ENCODE assay signal across 8 cellular contexts in the genomic region with DNA sequence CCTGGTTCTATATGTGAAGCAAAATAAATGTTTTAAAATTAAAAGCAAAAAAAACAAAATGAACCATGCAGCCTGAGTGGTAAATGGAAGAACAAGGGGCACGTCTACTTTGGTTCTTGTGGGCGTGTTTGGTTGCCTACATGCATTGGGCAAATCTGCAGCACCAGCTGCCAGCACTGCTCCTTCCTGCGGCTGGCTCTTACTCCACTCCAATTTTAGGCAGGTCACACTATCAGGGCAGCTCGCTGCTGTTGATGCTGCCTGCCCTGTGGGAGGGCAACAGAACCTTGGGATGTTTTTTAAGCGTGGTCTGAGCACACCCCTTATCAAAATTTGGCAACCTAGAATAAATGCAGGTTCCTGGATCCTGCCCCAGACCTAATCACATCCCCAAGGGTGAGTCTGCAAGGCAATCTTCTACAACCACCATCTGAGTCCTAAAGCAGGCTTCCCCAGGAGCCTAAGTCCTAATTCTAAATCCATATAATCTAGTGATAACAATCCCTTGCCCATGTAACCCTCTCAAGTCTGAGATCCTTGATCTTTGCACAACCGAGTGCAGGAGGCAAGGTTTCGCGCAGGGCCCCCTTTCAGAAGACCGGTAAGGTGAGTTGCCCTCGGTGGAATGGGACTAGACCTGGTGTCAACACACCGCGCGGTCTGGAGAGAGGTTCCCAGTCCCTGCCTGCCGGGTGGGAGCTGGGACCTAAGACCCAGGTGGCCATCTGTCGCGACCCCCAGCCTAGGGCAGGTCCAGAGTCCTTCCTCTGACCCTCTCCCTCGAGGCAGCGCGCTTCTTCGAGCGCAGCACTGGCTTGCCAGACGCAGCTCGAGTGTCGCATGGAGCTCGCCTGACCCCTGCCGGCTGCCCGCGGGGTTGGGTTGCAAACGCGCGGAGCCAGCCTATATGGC. TPM values are rescaled to one million over a fixed set of nuclear protein-coding genes. Genes with fewer than 3 reads are reported as not detected.
DNase-seq lines count a peak whose midpoint lies in the region; ATAC-seq, FAIRE-seq and TF ChIP-seq lines count a peak whose summit lies in the region.

No MANE protein-coding gene starts in this region.

- no peak overlapping the region for H2BK5ac ChIP-seq in H1 (ENCODE audit: low read depth, low read length)

- no peak overlapping the region for H3K14ac ChIP-seq in H1 (ENCODE audit: insufficient read length)

- H3K9ac ChIP-seq in H1 (replicated peaks in 1 of 4; ENCODE audit: extremely low read depth in 1 of 4, low read depth in 3 of 4, low read length in 3 of 4) = no peak overlapping the region

- H3K79me1 ChIP-seq in H1 (ENCODE audit: low read depth, low read length) = no peaks in the 10 kb centered on the region

- H4K91ac ChIP-seq in H1 (replicated peaks; ENCODE audit: insufficient read length, low read length) = no peak overlapping the region

- H2BK120ac ChIP-seq in H1 (replicated peaks; ENCODE audit: low read depth, low read length) = no peak overlapping the region

- H3K9me3 ChIP-seq in H1 (ENCODE audit: insufficient read depth in 2 of 2, low read depth in 1 of 2, low read length in 1 of 2) (no peaks in the 10 kb centered on the region), mucosa of descending colon (no peaks in the 10 kb centered on the region)

- H2BK12ac ChIP-seq in H1 (ENCODE audit: low read depth, low read length) = no peak overlapping the region

- H3K4me2 ChIP-seq in H1 (ENCODE audit: insufficient read depth in 1 of 2, low read depth in 2 of 2, low read length in 2 of 2) = peak overlapping the region; percentile 0 to 73; a peak in 3 of 4 replicates

- TF ChIP-seq POLR2A in H1 (IDR thresholded peaks at IDR 0.05; ENCODE audit: control extremely low read depth in 1 of 2, low read depth in 2 of 2, low read length in 2 of 2) = peak in 1 of 2 experiments; percentile 38; a peak in 1 of 3 replicates

- no peak overlapping the region for H2AFZ ChIP-seq in H1 (ENCODE audit: low read length)

- peak; percentile 99 for TF ChIP-seq CTCF in GM06990 (IDR thresholded peaks at IDR 0.05; ENCODE audit: insufficient read depth, low read length, poor library complexity, severe bottlenecking)
- peak; percentile 95 to 97 (median 96) for TF ChIP-seq CTCF in H1 (IDR thresholded peaks at IDR 0.05; ENCODE audit: control extremely low read depth in 1 of 3, insufficient read depth in 1 of 3, low read depth in 1 of 3, low read length in 3 of 3)
- TF ChIP-seq CTCF in mucosa of descending colon (IDR thresholded peaks at IDR 0.05) = peak; percentile 89

- no peak overlapping the region for H3K23ac ChIP-seq in H1 (ENCODE audit: insufficient read length)

- no peak overlapping the region for H4K5ac ChIP-seq in H1 (ENCODE audit: insufficient read length, low read depth, low read length)

- H3K4ac ChIP-seq in H1 (replicated peaks; ENCODE audit: insufficient read length, low read depth, low read length) = no peak overlapping the region

- 20% methylated on average over 31 of the region's 31 CpGs; no CpG with 5 or more reads in 1 of the 2 experiments for WGBS in H1 (ENCODE audit: extremely low coverage in 1 of 2, insufficient coverage in 1 of 2, insufficient read length in 1 of 2, insufficient replicate concordance in 2 of 2, low coverage in 1 of 2, low lambda C conversion rate in 2 of 2, missing lambda C conversion rate in 1 of 2), 2 experiments

- peaks cover 0 to 6% (median 3%) of the 10 kb centered on the region in 4 experiments; a peak in 4 of 7 replicates for H3K4me1 ChIP-seq in H1 (replicated peaks in 1 of 4; ENCODE audit: control insufficient read depth in 3 of 4, insufficient read depth in 4 of 4, low read length in 3 of 4)
- H3K4me1 ChIP-seq in mucosa of descending colon (ENCODE audit: low read depth) = peaks cover 16% of the 10 kb centered on the region

- H4K20me1 ChIP-seq in H1 (replicated peaks in 1 of 2; ENCODE audit: control insufficient read depth in 1 of 2, insufficient read depth in 2 of 2, low read length in 2 of 2) = peaks cover 0 to 6% of the 10 kb centered on the region in 2 experiments

- H3K18ac ChIP-seq in H1 (ENCODE audit: extremely low read depth, low read length) = no peak overlapping the region; the same call in 1 of the 2 replicates

- H2BK15ac ChIP-seq in H1 (ENCODE audit: low read length) = no peak overlapping the region

- POLR2A ChIA-PET in H1 (lab: Charles Lee; ENCODE audit: partially characterized antibody) = interaction anchor here (0.8 to 8.8 kb wide), 16 partner anchors 9 to 130 kb away, joined by 3 to 77 read pairs (median 5); a partner anchor contains a TSS

- FAIRE-seq in H1 (lab: Jason Lieb, UNC) = no peak

- H3K36me3 ChIP-seq in GM06990 (ENCODE audit: control insufficient read depth, insufficient read depth, low read length) (peaks cover 7% of the 10 kb centered on the region), H1 (ENCODE audit: control insufficient read depth in 2 of 4, insufficient read depth in 4 of 4, low read length in 3 of 4) (peaks cover 0 to 16% (median 8%) of the 10 kb centered on the region in 4 experiments; a peak in 6 of 8 replicates), mucosa of descending colon (ENCODE audit: low read depth) (no peaks in the 10 kb centered on the region)

- ATAC-seq in HG02623 (IDR thresholded peaks at IDR 0.05; ENCODE audit: unreplicated experiment) = peak; percentile 50
- ATAC-seq in mucosa of descending colon = peak; percentile 91
- no peak for ATAC-seq in GM21447 (IDR thresholded peaks at IDR 0.05; ENCODE audit: unreplicated experiment)

- DNase-seq in GM06990 (ENCODE audit: extremely low read depth, insufficient read length) (peak; percentile 83), NCI-H82 treated with DMSO at 0.1 percent for 48 hours (lab: John Stamatoyannopoulos, UW; ENCODE audit: unreplicated experiment) (peak; percentile 81), H1 (ENCODE audit: low read depth in 1 of 2, low spot score in 2 of 2) (peak; percentile 62 to 95), mucosa of descending colon (peak; percentile 86 to 92 (median 90))
- DNase-seq in activated CD8-positive, alpha-beta memory T cell treated with anti-CD3 and anti-CD28 coated beads for 24 hours = peak; percentile 94
- DNase-seq in stimulated activated CD8-positive, alpha-beta memory T cell treated with anti-CD3 and anti-CD28 coated beads, Interleukin-4, amount 100 ng/mL, for 24 hours (ENCODE audit: low read depth) = peak; percentile 78

- H2AK5ac ChIP-seq in H1 (ENCODE audit: low read depth, low read length) = no peak overlapping the region

- H3K4me3 ChIP-seq in GM06990 (replicated peaks; ENCODE audit: low read depth, low read length) (no peak overlapping the region), H1 (ENCODE audit: extremely low read depth in 1 of 4, insufficient read depth in 2 of 4, low read depth in 3 of 4, low read length in 4 of 4) (peak overlapping the region in 1 of 4 experiments; percentile 45; a peak in 3 of 8 replicates), mucosa of descending colon (no peak overlapping the region)

- TF ChIP-seq RAD21 in H1 (IDR thresholded peaks at IDR 0.05 in 1 of 2, conservative IDR thresholded peaks at IDR 0.05 in 1 of 2; ENCODE audit: low read depth in 2 of 2, low read length in 2 of 2) = peak; percentile 91 to 95

- H3K23me2 ChIP-seq in H1 (ENCODE audit: low read depth, low read length) = no peaks in the 10 kb centered on the region

- TF ChIP-seq EP300 in H1 (IDR thresholded peaks at IDR 0.05; ENCODE audit: borderline replicate concordance in 1 of 2, low read depth in 2 of 2, low read length in 2 of 2) = no peak

- CTCF ChIA-PET in H1 (lab: Charles Lee; ENCODE audit: partially characterized antibody) = interaction anchor here (0.6 to 16.2 kb wide), 37 partner anchors 8 to 317 kb away, joined by 3 to 184 read pairs (median 6); a partner anchor contains a TSS

- no peak overlapping the region for H3K56ac ChIP-seq in H1 (replicated peaks; ENCODE audit: insufficient read length, low read depth, low read length)

- H3K79me2 ChIP-seq in H1 (ENCODE audit: control insufficient read depth in 1 of 2, insufficient read depth in 2 of 2, low read length in 2 of 2) = no peaks in the 10 kb centered on the region

- H2BK20ac ChIP-seq in H1 (ENCODE audit: low read length) = no peak overlapping the region

- no peaks in the 10 kb centered on the region for H3K27me3 ChIP-seq in GM06990 (replicated peaks; ENCODE audit: control insufficient read depth, insufficient read depth, low read length)
- peaks cover 0 to 2% (median 0%) of the 10 kb centered on the region in 4 experiments; a peak in 1 of 7 replicates for H3K27me3 ChIP-seq in H1 (replicated peaks in 1 of 4; ENCODE audit: control insufficient read depth in 3 of 4, extremely low read depth in 1 of 4, insufficient read depth in 3 of 4, low read length in 3 of 4)

- H3K27ac ChIP-seq in H1 (ENCODE audit: low read depth, low read length) = no peak overlapping the region

- intact Hi-C loops in mucosa of descending colon (cut with DNase I, micrococcal nuclease) = no loop called here

- H4K8ac ChIP-seq in H1 (ENCODE audit: extremely low read depth, insufficient read depth, low read length) = no peak overlapping the region; the same call in 1 of the 2 replicates

RNA-seq across cellular contexts. Expression of a gene that starts 15.9 kb away (rescaled TPM):
- total RNA-seq in H1 (2021; fragmentation: NEBNext Ultra II Directional; extraction: Animal tissue kit (Norgen Biotek cat#: 25700)) = 78.8 and 80.0 TPM in 2 replicates
- 55.2 and 63.7 TPM in 2 replicates for polyA plus RNA-seq in H1 (2011; rRNA removed)
- 74.1 TPM for polyA plus RNA-seq in H1 (2011; cell fraction: cytosol; rRNA removed)
- polyA plus RNA-seq in H1 (2011; cell fraction: nucleus; rRNA removed) = 77.2 TPM
- polyA plus RNA-seq in H1 (2012, experiment 1 of 2) = 51.3 to 57.3 TPM (median 56.8 TPM) in 4 replicates
- 38.4 TPM for polyA plus RNA-seq in H1 (2012, experiment 2 of 2)
- 29.4 TPM for polyA plus RNA-seq in H1 (2013, experiment 1 of 2)
- 28.3 TPM for polyA plus RNA-seq in H1 (2013, experiment 2 of 2)
- 77.8 and 87.4 TPM in 2 replicates for polyA minus RNA-seq in H1 (2011; rRNA and poly(A)+ RNA removed)
- 47.9 TPM for polyA minus RNA-seq in H1 (2011; cell fraction: cytosol; rRNA and poly(A)+ RNA removed)
- polyA minus RNA-seq in H1 (2011; cell fraction: nucleus; rRNA and poly(A)+ RNA removed) = 52.2 TPM
- 10 to 100 TPM; 65.8 to 88.3 (median 74.8) TPM for total RNA-seq in mucosa of descending colon

RNA-seq across cellular contexts. Expression of a gene that starts 19.3 kb away (rescaled TPM):
- total RNA-seq in H1 (2021; fragmentation: NEBNext Ultra II Directional; extraction: Animal tissue kit (Norgen Biotek cat#: 25700)) = 38.9 and 40.0 TPM in 2 replicates
- 15.0 and 23.4 TPM in 2 replicates for polyA plus RNA-seq in H1 (2011; rRNA removed)
- 19.2 TPM for polyA plus RNA-seq in H1 (2011; cell fraction: cytosol; rRNA removed)
- 45.1 TPM for polyA plus RNA-seq in H1 (2011; cell fraction: nucleus; rRNA removed)
- polyA plus RNA-seq in H1 (2012, experiment 1 of 2) = 36.7 to 45.3 TPM (median 39.3 TPM) in 4 replicates
- polyA plus RNA-seq in H1 (2012, experiment 2 of 2) = 31.9 TPM
- polyA plus RNA-seq in H1 (2013, experiment 1 of 2) = 24.0 TPM
- 22.9 TPM for polyA plus RNA-seq in H1 (2013, experiment 2 of 2)
- polyA minus RNA-seq in H1 (2011; rRNA and poly(A)+ RNA removed) = 16.4 and 20.1 TPM in 2 replicates
- polyA minus RNA-seq in H1 (2011; cell fraction: cytosol; rRNA and poly(A)+ RNA removed) = 21.8 TPM
- polyA minus RNA-seq in H1 (2011; cell fraction: nucleus; rRNA and poly(A)+ RNA removed) = 23.6 TPM
- total RNA-seq in mucosa of descending colon = 10 to 100 TPM; 26.9 to 32.2 (median 31.1) TPM

RNA-seq across cellular contexts. Expression of a gene that starts 39.0 kb away (rescaled TPM):
- 67.4 and 79.4 TPM in 2 replicates for total RNA-seq in H1 (2021; fragmentation: NEBNext Ultra II Directional; extraction: Animal tissue kit (Norgen Biotek cat#: 25700))
- polyA plus RNA-seq in H1 (2011; rRNA removed) = 18.6 and 25.1 TPM in 2 replicates
- polyA plus RNA-seq in H1 (2011; cell fraction: cytosol; rRNA removed) = 37.1 TPM
- polyA plus RNA-seq in H1 (2011; cell fraction: nucleus; rRNA removed) = 14.9 TPM
- polyA plus RNA-seq in H1 (2012, experiment 1 of 2) = 46.3 to 58.7 TPM (median 54.4 TPM) in 4 replicates
- 13.2 TPM for polyA plus RNA-seq in H1 (2012, experiment 2 of 2)
- polyA plus RNA-seq in H1 (2013, experiment 1 of 2) = 44.8 TPM
- polyA plus RNA-seq in H1 (2013, experiment 2 of 2) = 47.3 TPM
- 56.8 and 70.3 TPM in 2 replicates for polyA minus RNA-seq in H1 (2011; rRNA and poly(A)+ RNA removed)
- polyA minus RNA-seq in H1 (2011; cell fraction: cytosol; rRNA and poly(A)+ RNA removed) = 26.3 TPM
- polyA minus RNA-seq in H1 (2011; cell fraction: nucleus; rRNA and poly(A)+ RNA removed) = 27.9 TPM
- 10 to 100 TPM in 2 of 3 donors, 1 to 10 TPM in 1; 9.4 to 16.4 (median 10.5) TPM for total RNA-seq in mucosa of descending colon

RNA-seq across cellular contexts. Expression of a gene that starts 49.3 kb away (rescaled TPM):
- 17.7 and 20.3 TPM in 2 replicates for total RNA-seq in H1 (2021; fragmentation: NEBNext Ultra II Directional; extraction: Animal tissue kit (Norgen Biotek cat#: 25700))
- 13.4 and 15.2 TPM in 2 replicates for polyA plus RNA-seq in H1 (2011; rRNA removed)
- polyA plus RNA-seq in H1 (2011; cell fraction: cytosol; rRNA removed) = 10.0 TPM
- polyA plus RNA-seq in H1 (2011; cell fraction: nucleus; rRNA removed) = 14.9 TPM
- 16.1 to 20.5 TPM (median 18.5 TPM) in 4 replicates for polyA plus RNA-seq in H1 (2012, experiment 1 of 2)
- polyA plus RNA-seq in H1 (2012, experiment 2 of 2) = 21.7 TPM
- polyA plus RNA-seq in H1 (2013, experiment 1 of 2) = 19.8 TPM
- polyA plus RNA-seq in H1 (2013, experiment 2 of 2) = 20.1 TPM
- 7.0 and 8.4 TPM in 2 replicates for polyA minus RNA-seq in H1 (2011; rRNA and poly(A)+ RNA removed)
- polyA minus RNA-seq in H1 (2011; cell fraction: cytosol; rRNA and poly(A)+ RNA removed) = 13.4 TPM
- polyA minus RNA-seq in H1 (2011; cell fraction: nucleus; rRNA and poly(A)+ RNA removed) = 6.5 TPM
- 10 to 100 TPM in 1 of 3 donors, 1 to 10 TPM in 2; 3.5 to 10.5 (median 4.8) TPM for total RNA-seq in mucosa of descending colon
